Comparison of ENCODE assay signal across 15 cellular contexts in the genomic region with DNA sequence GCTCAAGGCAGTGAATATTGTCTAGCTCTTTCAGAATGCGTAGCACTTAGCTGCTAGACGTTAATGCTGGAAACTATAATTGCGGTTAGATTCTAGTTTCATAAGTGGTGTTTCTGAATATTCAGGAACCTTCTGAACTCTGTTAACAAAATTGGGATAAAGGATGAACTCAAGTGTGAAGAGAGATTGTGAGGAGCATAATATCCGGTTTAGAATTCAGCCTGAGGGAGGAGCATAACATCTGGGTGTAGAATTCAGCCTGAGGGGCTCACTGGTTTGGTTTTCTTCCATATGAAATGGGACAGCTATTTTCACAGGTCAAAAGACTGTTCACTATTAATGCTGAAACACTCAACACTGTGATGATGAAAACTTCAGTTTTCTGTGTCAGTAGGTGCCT.
DNase-seq lines count a peak whose midpoint lies in the region; ATAC-seq and TF ChIP-seq lines count a peak whose summit lies in the region.
"Had no signal": no experiment of that assay in that cellular context is flagged by ENCODE, and none has a peak within 500 bp of the region (broad histone marks: within the 10 kb centered on the region; RNA-seq: fewer than 3 reads in every experiment).

No MANE protein-coding gene starts in this region.

- peak overlapping the region in 39 of 59 donors; percentile 0 to 79 (median 61) for H3K27ac ChIP-seq in dorsolateral prefrontal cortex
- H3K27ac ChIP-seq in neutrophil, result peak overlapping the region; percentile 75
- H3K27ac ChIP-seq: colonic mucosa, WERI-Rb-1 had no signal

- peak overlapping the region; percentile 19 for H3K27ac Mint-ChIP-seq in activated CD4-positive, alpha-beta T cell treated with anti-CD3 and anti-CD28 coated beads for 36 hours

- H3K4me3 Mint-ChIP-seq in activated CD4-positive, alpha-beta T cell treated with anti-CD3 and anti-CD28 coated beads for 36 hours, result no peak overlapping the region

- peaks cover 46% of the 10 kb centered on the region for H3K36me3 Mint-ChIP-seq in activated CD4-positive, alpha-beta T cell treated with anti-CD3 and anti-CD28 coated beads for 36 hours (ENCODE audit: low read depth)

- DNase-seq in activated CD4-positive, alpha-beta T cell treated with anti-CD3 and anti-CD28 coated beads for 36 hours, result no peak
- no peak for DNase-seq in activated CD4-positive, alpha-beta T cell treated with anti-CD3 and anti-CD28 coated beads, Interleukin-2, amount 50 U/mL, for 4 hours
- DNase-seq in NCI-H1694 treated with DMSO at 0.1 percent for 48 hours (lab: John Stamatoyannopoulos, UW) (peak; percentile 70), dorsolateral prefrontal cortex (no peak), GM13976 (ENCODE audit: low spot score) (no peak), hippocampal formation (lab: John Stamatoyannopoulos, UW) (no peak)
- DNase-seq: activated CD8-positive, alpha-beta memory T cell treated with anti-CD3 and anti-CD28 coated beads, Interleukin-2, amount 50 U/mL, for 48 hours; colonic mucosa; left colon; NCI-H345; stimulated activated CD4-positive, alpha-beta T cell treated with anti-CD3 and anti-CD28 coated beads, Interleukin-2, amount 100 ng/mL, for 48 hours; WERI-Rb-1 had no signal

- H3K4me3 ChIP-seq in dorsolateral prefrontal cortex (peak overlapping the region in 3 of 59 donors; percentile 11 to 30 (median 15)), neutrophil (ENCODE audit: low read depth in 1 of 2, low read length in 1 of 2) (no peak overlapping the region)
- H3K4me3 ChIP-seq: colonic mucosa had no signal

- H3K4me1 ChIP-seq in neutrophil (ENCODE audit: control insufficient read depth in 1 of 2, insufficient read depth in 1 of 2, low read depth in 1 of 2, low read length in 1 of 2), result peaks cover 16 to 28% of the 10 kb centered on the region in 2 experiments
- H3K4me1 ChIP-seq: colonic mucosa had no signal

- no peaks in the 10 kb centered on the region for H3K27me3 Mint-ChIP-seq in activated CD4-positive, alpha-beta T cell treated with anti-CD3 and anti-CD28 coated beads for 36 hours

- intact Hi-C loops in activated CD4-positive, alpha-beta T cell treated with anti-CD3 and anti-CD28 coated beads for 36 hours (cut with DNase I, micrococcal nuclease), result no loop called here
- intact Hi-C loops in dorsolateral prefrontal cortex (cut with DNase I), result no loop called here

- in situ Hi-C loops in GM13976 (cut with MboI; ENCODE audit: low sequenced_read_pairs, unreplicated experiment), result no loop called here

- POLR2A ChIA-PET in activated CD4-positive, alpha-beta T cell treated with anti-CD3 and anti-CD28 coated beads for 36 hours (lab: Charles Lee), result no interaction called here

- peaks cover 47% of the 10 kb centered on the region for H3K36me3 ChIP-seq in neutrophil
- H3K36me3 ChIP-seq: colonic mucosa, WERI-Rb-1 had no signal

- H3K4me1 Mint-ChIP-seq in activated CD4-positive, alpha-beta T cell treated with anti-CD3 and anti-CD28 coated beads for 36 hours, result peaks cover 29% of the 10 kb centered on the region

- no peaks in the 10 kb centered on the region for H3K9me3 ChIP-seq in neutrophil
- H3K9me3 ChIP-seq: colonic mucosa had no signal

- H3K9me3 Mint-ChIP-seq in activated CD4-positive, alpha-beta T cell treated with anti-CD3 and anti-CD28 coated beads for 36 hours (ENCODE audit: low read depth), result no peaks in the 10 kb centered on the region

- ATAC-seq in activated CD4-positive, alpha-beta T cell treated with anti-CD3 and anti-CD28 coated beads for 36 hours, result no peak
- no peak for ATAC-seq in GM19463 (IDR thresholded peaks at IDR 0.05; ENCODE audit: unreplicated experiment)
- ATAC-seq: left colon, sciatic nerve had no signal

- H3K27me3 ChIP-seq in dorsolateral prefrontal cortex, result no peaks in the 10 kb centered on the region
- no peaks in the 10 kb centered on the region for H3K27me3 ChIP-seq in neutrophil
- H3K27me3 ChIP-seq: colonic mucosa had no signal

- CTCF ChIA-PET in activated CD4-positive, alpha-beta T cell treated with anti-CD3 and anti-CD28 coated beads for 36 hours (lab: Charles Lee), result interaction anchor here (2.0 kb wide), 1 partner anchor 24 kb away, joined by 6 read pairs; no protein-coding TSS in a partner anchor

- TF ChIP-seq CTCF in dorsolateral prefrontal cortex (IDR thresholded peaks at IDR 0.05 in 54 of 56, conservative IDR thresholded peaks at IDR 0.05 in 2 of 56; ENCODE audit: low read depth in 1 of 56, partially characterized antibody in 56 of 56) (no peak), neutrophil (IDR thresholded peaks at IDR 0.05) (no peak), GM13976 (IDR thresholded peaks at IDR 0.05; ENCODE audit: borderline replicate concordance, control extremely low read depth, extremely low read depth, insufficient read depth, missing control alignments) (no peak)
